ENCODE assay signal across 8 cellular contexts in genomic region chr10:114499630-114500190, GRCh38.
DNase-seq lines count a peak whose midpoint lies in the region; ATAC-seq and TF ChIP-seq lines count a peak whose summit lies in the region.

No MANE protein-coding gene starts in this region.

- H3K9me3 ChIP-seq in lower lobe of right lung, result no peaks in the 10 kb centered on the region
- no peaks in the 10 kb centered on the region for H3K9me3 ChIP-seq in vagina

- peak; percentile 93 for DNase-seq in activated CD8-positive, alpha-beta T cell treated with anti-CD3 and anti-CD28 coated beads for 36 hours
- DNase-seq in lower lobe of right lung, result no peak
- DNase-seq in vagina (ENCODE audit: extremely low spot score in 2 of 2), result no peak
- DNase-seq in substantia nigra (lab: John Stamatoyannopoulos, UW), result no peak
- DNase-seq in activated gamma-delta T cell (lab: John Stamatoyannopoulos, UW), result no peak
- DNase-seq in NCI-H1694 (lab: John Stamatoyannopoulos, UW), result no peak

- peak overlapping the region; percentile 68 for H3K4me3 Mint-ChIP-seq in activated CD8-positive, alpha-beta T cell treated with anti-CD3 and anti-CD28 coated beads for 36 hours

- H3K36me3 Mint-ChIP-seq in activated CD8-positive, alpha-beta T cell treated with anti-CD3 and anti-CD28 coated beads for 36 hours (ENCODE audit: low read depth), result peaks cover 42% of the 10 kb centered on the region

- no peaks in the 10 kb centered on the region for H3K27me3 Mint-ChIP-seq in activated CD8-positive, alpha-beta T cell treated with anti-CD3 and anti-CD28 coated beads for 36 hours

- peaks cover 13% of the 10 kb centered on the region for H3K36me3 ChIP-seq in lower lobe of right lung
- H3K36me3 ChIP-seq in vagina, result peaks cover 0 to 4% of the 10 kb centered on the region in 2 donors

- CTCF ChIA-PET in activated CD8-positive, alpha-beta T cell treated with anti-CD3 and anti-CD28 coated beads for 36 hours (lab: Charles Lee), result interaction anchor here (1.0 to 9.4 kb wide), 7 partner anchors 11 to 28 kb away, joined by 3 to 80 read pairs (median 12); no protein-coding TSS in a partner anchor

- H3K27me3 ChIP-seq in lower lobe of right lung (ENCODE audit: low read depth) (no peaks in the 10 kb centered on the region), vagina (no peaks in the 10 kb centered on the region)

- peak overlapping the region; percentile 95 for H3K27ac Mint-ChIP-seq in activated CD8-positive, alpha-beta T cell treated with anti-CD3 and anti-CD28 coated beads for 36 hours

- intact Hi-C loops in activated CD8-positive, alpha-beta T cell treated with anti-CD3 and anti-CD28 coated beads for 36 hours (cut with micrococcal nuclease), result loop anchor here (2.0 kb wide), 1 partner anchor 17 kb away; no protein-coding TSS in a partner anchor
- intact Hi-C loops in lower lobe of right lung (cut with DNase I), result no loop called here
- intact Hi-C loops in vagina (cut with DNase I), result no loop called here

- TF ChIP-seq POLR2A in vagina (IDR thresholded peaks at IDR 0.05), result no peak

- peaks cover 3% of the 10 kb centered on the region for H3K9me3 Mint-ChIP-seq in activated CD8-positive, alpha-beta T cell treated with anti-CD3 and anti-CD28 coated beads for 36 hours

- H3K4me1 Mint-ChIP-seq in activated CD8-positive, alpha-beta T cell treated with anti-CD3 and anti-CD28 coated beads for 36 hours (ENCODE audit: low read depth), result peaks cover 90% of the 10 kb centered on the region

- ATAC-seq in GM18868 (IDR thresholded peaks at IDR 0.05; ENCODE audit: unreplicated experiment) (peak; percentile 29), HG03378 (IDR thresholded peaks at IDR 0.05; ENCODE audit: unreplicated experiment) (peak; percentile 33), lower lobe of right lung (peak; percentile 35 to 36)
- ATAC-seq in activated CD8-positive, alpha-beta T cell treated with anti-CD3 and anti-CD28 coated beads for 36 hours, result peak; percentile 66

- H3K27ac ChIP-seq in lower lobe of right lung (no peak overlapping the region), vagina (peak overlapping the region; percentile 56), substantia nigra (ENCODE audit: low read depth, low read length, poor library complexity, severe bottlenecking) (no peak overlapping the region)

- H3K4me1 ChIP-seq in lower lobe of right lung (peaks cover 2% of the 10 kb centered on the region), vagina (peaks cover 29% of the 10 kb centered on the region)

- POLR2A ChIA-PET in activated CD8-positive, alpha-beta T cell treated with anti-CD3 and anti-CD28 coated beads for 36 hours (lab: Charles Lee), result interaction anchor here (0.8 to 11.7 kb wide), 8 partner anchors 8 to 44 kb away, joined by 3 to 138 read pairs (median 6); no protein-coding TSS in a partner anchor

- no peak for TF ChIP-seq CTCF in activated CD8-positive, alpha-beta T cell treated with anti-CD3 and anti-CD28 coated beads for 36 hours (IDR thresholded peaks at IDR 0.05)
- TF ChIP-seq CTCF in lower lobe of right lung (IDR thresholded peaks at IDR 0.05) (no peak), vagina (IDR thresholded peaks at IDR 0.05) (no peak)

- H3K4me3 ChIP-seq in lower lobe of right lung (no peak overlapping the region), vagina (no peak overlapping the region)
